ENCODE assay signal across 17 cellular contexts in genomic region chr2:105782646-105783045, GRCh38. TPM values are rescaled to one million over a fixed set of nuclear protein-coding genes. Genes with fewer than 3 reads are reported as not detected.
DNase-seq lines count a peak whose midpoint lies in the region; ATAC-seq and FAIRE-seq lines count a peak whose summit lies in the region.
"Had no signal": no experiment of that assay in that cellular context is flagged by ENCODE, and none has a peak within 500 bp of the region (broad histone marks: within the 10 kb centered on the region; RNA-seq: fewer than 3 reads in every experiment).

No MANE protein-coding gene starts in this region.

- no peaks in the 10 kb centered on the region for H3K27me3 Mint-ChIP-seq in activated naive CD4-positive, alpha-beta T cell treated with anti-CD3 and anti-CD28 coated beads for 36 hours (ENCODE audit: low read depth)
- H3K27me3 Mint-ChIP-seq in stimulated activated memory B cell treated with anti-CD40 and anti-IgM and Interleukin-4, amounts not matched to agents 10 μg/mL and 1 μg/mL and 100 μg/mL, for 72 hours, result no peaks in the 10 kb centered on the region

- H3K36me3 Mint-ChIP-seq in activated naive CD4-positive, alpha-beta T cell treated with anti-CD3 and anti-CD28 coated beads for 36 hours (ENCODE audit: low read depth), result peaks cover 8% of the 10 kb centered on the region
- peaks cover 0 to 15% of the 10 kb centered on the region in 2 donors for H3K36me3 Mint-ChIP-seq in activated naive CD4-positive, alpha-beta T cell treated with anti-CD3 and anti-CD28 coated beads, Interleukin-2, amount 50 U/mL, for 72 hours
- peaks cover 24% of the 10 kb centered on the region for H3K36me3 Mint-ChIP-seq in stimulated activated memory B cell treated with anti-CD40 and anti-IgM and Interleukin-4, amounts not matched to agents 10 μg/mL and 1 μg/mL and 100 μg/mL, for 72 hours

- H3K4me3 ChIP-seq in small intestine (ENCODE audit: low read depth in 1 of 2, low read length in 2 of 2), result no peak overlapping the region
- H3K4me3 ChIP-seq: K562, left ventricle myocardium inferior had no signal

- H3K27ac ChIP-seq in small intestine (ENCODE audit: low read depth in 1 of 2, low read length in 1 of 2), result no peak overlapping the region
- H3K27ac ChIP-seq: foreskin keratinocyte, left ventricle myocardium inferior had no signal

- no peaks in the 10 kb centered on the region for H3K36me3 ChIP-seq in small intestine (ENCODE audit: control insufficient read depth in 2 of 2, insufficient read depth in 2 of 2, low read length in 2 of 2)
- H3K36me3 ChIP-seq: left ventricle myocardium inferior had no signal

- no peak for DNase-seq in activated naive CD4-positive, alpha-beta T cell treated with anti-CD3 and anti-CD28 coated beads for 36 hours
- DNase-seq in activated naive CD4-positive, alpha-beta T cell treated with Interleukin-2 at 50 U/mL for 16 hours, result no peak
- DNase-seq in NCI-H345 (lab: John Stamatoyannopoulos, UW), result peak; percentile 32
- DNase-seq in activated naive CD4-positive, alpha-beta T cell treated with anti-CD3 and anti-CD28 coated beads, Interleukin-2, amount 50 U/mL, for 72 hours (ENCODE audit: low spot score in 2 of 2), result no peak
- DNase-seq in left colon, result no peak
- no peak for DNase-seq in NCI-H146 treated with DMSO at 0.1 percent for 48 hours (lab: John Stamatoyannopoulos, UW; ENCODE audit: unreplicated experiment)
- no peak for DNase-seq in small intestine
- DNase-seq: amygdala; DMS 273 treated with DMSO at 0.1 percent for 48 hours; foreskin keratinocyte; left ventricle myocardium inferior; NCI-H1092; Right ventricle myocardium superior; stimulated activated CD4-positive, alpha-beta T cell treated with anti-CD3 and anti-CD28 coated beads, Interleukin-15, amount 100 ng/mL, for 24 hours had no signal

- no peak for FAIRE-seq in small intestine (lab: Jason Lieb, UNC)
- FAIRE-seq: endothelial cell of umbilical vein, K562 had no signal

- peaks cover 91% of the 10 kb centered on the region for H3K4me1 Mint-ChIP-seq in activated naive CD4-positive, alpha-beta T cell treated with anti-CD3 and anti-CD28 coated beads for 36 hours (ENCODE audit: low read depth)
- H3K4me1 Mint-ChIP-seq in stimulated activated memory B cell treated with anti-CD40 and anti-IgM and Interleukin-4, amounts not matched to agents 10 μg/mL and 1 μg/mL and 100 μg/mL, for 72 hours, result peaks cover 78% of the 10 kb centered on the region

- intact Hi-C loops in activated naive CD4-positive, alpha-beta T cell treated with anti-CD3 and anti-CD28 coated beads for 36 hours (cut with micrococcal nuclease), result loop anchor here (1.0 kb wide), 4 partner anchors 10 to 303 kb away; no protein-coding TSS in a partner anchor
- intact Hi-C loops in left colon (cut with DNase I, micrococcal nuclease), result no loop called here

- H3K27me3 ChIP-seq in small intestine (ENCODE audit: control insufficient read depth in 2 of 2, insufficient read depth in 2 of 2, low read length in 2 of 2), result no peaks in the 10 kb centered on the region
- H3K27me3 ChIP-seq: foreskin keratinocyte had no signal

- CTCF ChIA-PET in activated naive CD4-positive, alpha-beta T cell treated with anti-CD3 and anti-CD28 coated beads for 36 hours (lab: Charles Lee), result interaction anchor here (0.5 to 1.3 kb wide), 8 partner anchors 11 to 304 kb away, joined by 3 to 6 read pairs (median 4); no protein-coding TSS in a partner anchor

- ATAC-seq in activated naive CD4-positive, alpha-beta T cell treated with anti-CD3 and anti-CD28 coated beads, Interleukin-2, amount 50 U/mL, for 72 hours, result no peak
- no peak for ATAC-seq in stimulated activated memory B cell treated with anti-CD40 and anti-IgM and Interleukin-4, amounts not matched to agents 10 μg/mL and 1 μg/mL and 100 μg/mL, for 72 hours
- no peak for ATAC-seq in left colon
- ATAC-seq: foreskin keratinocyte, K562 had no signal

- peaks cover 18% of the 10 kb centered on the region in 2 donors for H3K4me1 ChIP-seq in small intestine (ENCODE audit: control insufficient read depth in 2 of 2, insufficient read depth in 1 of 2, low read depth in 1 of 2, low read length in 1 of 2)
- H3K4me1 ChIP-seq: foreskin keratinocyte had no signal

- peak overlapping the region; percentile 36 for H3K4me3 Mint-ChIP-seq in activated naive CD4-positive, alpha-beta T cell treated with anti-CD3 and anti-CD28 coated beads for 36 hours
- H3K4me3 Mint-ChIP-seq in stimulated activated memory B cell treated with anti-CD40 and anti-IgM and Interleukin-4, amounts not matched to agents 10 μg/mL and 1 μg/mL and 100 μg/mL, for 72 hours, result no peak overlapping the region

- WGBS in small intestine, 3 donors, result 82 to 87% (median 82%) methylated on average over 12 of the region's 12 CpGs

- peak overlapping the region; percentile 61 for H3K27ac Mint-ChIP-seq in activated naive CD4-positive, alpha-beta T cell treated with anti-CD3 and anti-CD28 coated beads for 36 hours
- H3K27ac Mint-ChIP-seq in activated naive CD4-positive, alpha-beta T cell treated with anti-CD3 and anti-CD28 coated beads, Interleukin-2, amount 50 U/mL, for 72 hours, result peak overlapping the region; percentile 72 to 87
- H3K27ac Mint-ChIP-seq in stimulated activated memory B cell treated with anti-CD40 and anti-IgM and Interleukin-4, amounts not matched to agents 10 μg/mL and 1 μg/mL and 100 μg/mL, for 72 hours, result peak overlapping the region; percentile 61

- H3K9me3 ChIP-seq in small intestine (ENCODE audit: control insufficient read depth, low read depth), result no peaks in the 10 kb centered on the region
- H3K9me3 ChIP-seq: left ventricle myocardium inferior had no signal

- H3K9me3 Mint-ChIP-seq in activated naive CD4-positive, alpha-beta T cell treated with anti-CD3 and anti-CD28 coated beads for 36 hours, result no peaks in the 10 kb centered on the region
- H3K9me3 Mint-ChIP-seq in activated naive CD4-positive, alpha-beta T cell treated with anti-CD3 and anti-CD28 coated beads, Interleukin-2, amount 50 U/mL, for 72 hours, result no peaks in the 10 kb centered on the region
- H3K9me3 Mint-ChIP-seq in stimulated activated memory B cell treated with anti-CD40 and anti-IgM and Interleukin-4, amounts not matched to agents 10 μg/mL and 1 μg/mL and 100 μg/mL, for 72 hours, result no peaks in the 10 kb centered on the region

RNA-seq across cellular contexts. Expression of gene NCK2, which starts 37.9 kb away (rescaled TPM):
- total RNA-seq in activated naive CD4-positive, alpha-beta T cell treated with anti-CD3 and anti-CD28 coated beads for 36 hours, result 100 to 1,000 TPM; 106 to 113 TPM
- total RNA-seq in activated naive CD4-positive, alpha-beta T cell treated with anti-CD3 and anti-CD28 coated beads, Interleukin-2, amount 50 U/mL, for 72 hours, result 10 to 100 TPM; 89.3 to 98.5 TPM
- total RNA-seq in left colon, result 10 to 100 TPM; 51.8 to 76.6 TPM
- 100 to 1,000 TPM in 2 of 3 donors, 10 to 100 TPM in 1; 59.6 to 124 (median 103) TPM for polyA plus RNA-seq in small intestine
